ENCODE assay signal across 25 cellular contexts in the genomic region with DNA sequence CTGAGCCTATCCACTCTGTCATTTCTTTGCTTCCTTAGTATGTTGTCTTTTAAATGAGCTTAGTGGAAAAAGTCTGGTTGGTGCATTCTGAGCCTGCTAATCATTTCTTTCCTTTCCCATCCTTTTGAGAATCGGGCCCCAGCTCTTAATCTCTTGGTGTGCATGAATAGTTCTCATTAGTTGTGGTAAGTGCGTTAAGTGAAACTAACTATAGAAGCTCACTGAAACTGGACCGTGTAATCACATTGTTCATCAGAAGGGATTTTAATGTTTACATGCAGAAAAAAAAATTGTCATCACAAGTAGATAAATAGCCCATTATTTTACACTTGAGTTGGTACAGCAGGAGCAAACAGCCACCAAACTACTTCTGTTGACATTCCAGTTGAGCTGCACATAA.
"Had no signal": no experiment of that assay in that cellular context is flagged by ENCODE, and none has a peak within 500 bp of the region (broad histone marks: within the 10 kb centered on the region; RNA-seq: fewer than 3 reads in every experiment).

No MANE protein-coding gene starts in this region.

- H3K9me3 ChIP-seq: body of pancreas, esophagus muscularis mucosa, left ventricle myocardium inferior, psoas muscle, right atrium auricular region, spleen, tibial nerve had no signal

- H3K27ac ChIP-seq: body of pancreas, esophagus muscularis mucosa, left ventricle myocardium inferior, parathyroid adenoma, psoas muscle, right atrium auricular region, spleen, tibial nerve had no signal

- H3K4me1 ChIP-seq: body of pancreas, esophagus muscularis mucosa, parathyroid adenoma, psoas muscle, right atrium auricular region, spleen, tibial nerve had no signal

- H3K9me3 Mint-ChIP-seq: T-helper 2 cell treated with Interferon-gamma antibody and Interleukin-4, amounts not matched to agents 5 μg/mL and 100 μg/mL, for 36 hours had no signal

- H3K36me3 Mint-ChIP-seq: activated CD8-positive, alpha-beta memory T cell treated with anti-CD3 and anti-CD28 coated beads, Interleukin-2, amount 10 ng/mL, durations not matched to agents 7 days and 5 days; activated naive CD8-positive, alpha-beta T cell; naive thymus-derived CD4-positive, alpha-beta T cell had no signal

- DNase-seq: activated CD4-positive, alpha-beta T cell treated with anti-CD3 and anti-CD28 coated beads for 36 hours; activated CD4-positive, CD25-positive, alpha-beta regulatory T cell; activated CD8-positive, alpha-beta memory T cell treated with anti-CD3 and anti-CD28 coated beads, Interleukin-2, amount 10 ng/mL, durations not matched to agents 7 days and 5 days; activated CD8-positive, alpha-beta T cell treated with anti-CD3 and anti-CD28 coated beads, Interleukin-2, amount 10 ng/mL, durations not matched to agents 7 days and 5 days; activated naive CD4-positive, alpha-beta T cell treated with Interleukin-2 at 50 U/mL for 16 hours; activated T-cell treated with anti-CD3 and anti-CD28 coated beads, Interleukin-2, amount 50 U/mL, for 72 hours; anterior cingulate cortex; body of pancreas; dermis blood vessel endothelial cell; effector CD4-positive, alpha-beta T cell; left ventricle myocardium inferior; naive thymus-derived CD4-positive, alpha-beta T cell; nucleus accumbens; psoas muscle; spleen; stimulated activated naive CD4-positive, alpha-beta T cell treated with Interleukin-2 at 50 U/mL for 16 hours had no signal

- H3K36me3 ChIP-seq: esophagus muscularis mucosa, left ventricle myocardium inferior, right atrium auricular region, spleen, tibial nerve had no signal

- H3K4me3 ChIP-seq: body of pancreas, esophagus muscularis mucosa, left ventricle myocardium inferior, lung, psoas muscle, right atrium auricular region, spleen, tibial nerve had no signal

- H2AFZ ChIP-seq: parathyroid adenoma had no signal

- H3K9ac ChIP-seq: parathyroid adenoma had no signal

- H3K4me3 Mint-ChIP-seq: activated CD4-positive, alpha-beta T cell treated with anti-CD3 and anti-CD28 coated beads for 36 hours; activated CD8-positive, alpha-beta memory T cell treated with anti-CD3 and anti-CD28 coated beads, Interleukin-2, amount 10 ng/mL, durations not matched to agents 7 days and 5 days; activated CD8-positive, alpha-beta T cell treated with anti-CD3 and anti-CD28 coated beads, Interleukin-2, amount 10 ng/mL, durations not matched to agents 7 days and 5 days; activated naive CD8-positive, alpha-beta T cell; activated T-cell treated with anti-CD3 and anti-CD28 coated beads, Interleukin-2, amount 50 U/mL, for 72 hours; naive thymus-derived CD4-positive, alpha-beta T cell; T-helper 2 cell treated with Interferon-gamma antibody and Interleukin-4, amounts not matched to agents 5 μg/mL and 100 μg/mL, for 36 hours had no signal

- H3K27me3 ChIP-seq: body of pancreas, right atrium auricular region, spleen, tibial nerve had no signal

- H3K27me3 Mint-ChIP-seq: activated CD4-positive, alpha-beta T cell treated with anti-CD3 and anti-CD28 coated beads for 36 hours; activated CD8-positive, alpha-beta memory T cell treated with anti-CD3 and anti-CD28 coated beads, Interleukin-2, amount 10 ng/mL, durations not matched to agents 7 days and 5 days; activated naive CD8-positive, alpha-beta T cell had no signal

- H3K79me2 ChIP-seq: parathyroid adenoma had no signal

- H3K27ac Mint-ChIP-seq: activated CD4-positive, alpha-beta T cell treated with anti-CD3 and anti-CD28 coated beads for 36 hours; activated CD8-positive, alpha-beta memory T cell treated with anti-CD3 and anti-CD28 coated beads, Interleukin-2, amount 10 ng/mL, durations not matched to agents 7 days and 5 days; activated CD8-positive, alpha-beta T cell treated with anti-CD3 and anti-CD28 coated beads, Interleukin-2, amount 10 ng/mL, durations not matched to agents 7 days and 5 days; activated naive CD8-positive, alpha-beta T cell; activated T-cell treated with anti-CD3 and anti-CD28 coated beads, Interleukin-2, amount 50 U/mL, for 72 hours; naive thymus-derived CD4-positive, alpha-beta T cell; T-helper 2 cell treated with Interferon-gamma antibody and Interleukin-4, amounts not matched to agents 5 μg/mL and 100 μg/mL, for 36 hours had no signal

- ATAC-seq: activated CD4-positive, alpha-beta T cell treated with anti-CD3 and anti-CD28 coated beads for 36 hours; activated CD8-positive, alpha-beta memory T cell treated with anti-CD3 and anti-CD28 coated beads, Interleukin-2, amount 10 ng/mL, durations not matched to agents 7 days and 5 days; activated CD8-positive, alpha-beta T cell treated with anti-CD3 and anti-CD28 coated beads, Interleukin-2, amount 10 ng/mL, durations not matched to agents 7 days and 5 days; activated T-cell treated with anti-CD3 and anti-CD28 coated beads, Interleukin-2, amount 50 U/mL, for 72 hours; body of pancreas; naive thymus-derived CD4-positive, alpha-beta T cell; psoas muscle had no signal

- H3K4me1 Mint-ChIP-seq: activated CD4-positive, alpha-beta T cell treated with anti-CD3 and anti-CD28 coated beads for 36 hours; activated CD8-positive, alpha-beta memory T cell treated with anti-CD3 and anti-CD28 coated beads, Interleukin-2, amount 10 ng/mL, durations not matched to agents 7 days and 5 days; naive thymus-derived CD4-positive, alpha-beta T cell had no signal

- FAIRE-seq: colon, frontal cortex had no signal
